Comparison of ENCODE assay signal across 31 cellular contexts in genomic region chr18:70183441-70183840, GRCh38.
"Had no signal": no experiment of that assay in that cellular context is flagged by ENCODE, and none has a peak within 500 bp of the region (broad histone marks: within the 10 kb centered on the region; RNA-seq: fewer than 3 reads in every experiment).

No MANE protein-coding gene starts in this region.

- H3K4me1 Mint-ChIP-seq: WTC11 had no signal

- H3K4me1 ChIP-seq: body of pancreas, pancreas, prostate gland, suprapubic skin had no signal

- H3K27me3 ChIP-seq: body of pancreas, cardiac muscle cell, dorsolateral prefrontal cortex, gastrocnemius medialis, pancreas, suprapubic skin, tibial artery had no signal

- H3K4me3 Mint-ChIP-seq: activated CD4-positive, alpha-beta memory T cell treated with anti-CD3 and anti-CD28 coated beads, Interleukin-2, amount 10 ng/mL, durations not matched to agents 7 days and 5 days; activated CD4-positive, alpha-beta T cell treated with anti-CD3 and anti-CD28 coated beads, Interleukin-2, amount 10 ng/mL, durations not matched to agents 7 days and 5 days; activated naive CD8-positive, alpha-beta T cell; activated T-cell treated with anti-CD3 and anti-CD28 coated beads, Interleukin-2, amount 50 U/mL, for 72 hours; mesothelial cell of epicardium; naive B cell; WTC11 had no signal

- H3K36me3 ChIP-seq: cardiac muscle cell, pancreas, prostate gland had no signal

- ATAC-seq: activated T-cell treated with anti-CD3 and anti-CD28 coated beads, Interleukin-2, amount 50 U/mL, for 72 hours; body of pancreas; gastrocnemius medialis; left cardiac atrium; left ventricle myocardium superior; pancreas; WTC11 had no signal

- H3K27ac Mint-ChIP-seq: activated CD4-positive, alpha-beta memory T cell treated with anti-CD3 and anti-CD28 coated beads, Interleukin-2, amount 10 ng/mL, durations not matched to agents 7 days and 5 days; activated CD4-positive, alpha-beta T cell treated with anti-CD3 and anti-CD28 coated beads, Interleukin-2, amount 10 ng/mL, durations not matched to agents 7 days and 5 days; activated naive CD8-positive, alpha-beta T cell; activated T-cell treated with anti-CD3 and anti-CD28 coated beads, Interleukin-2, amount 50 U/mL, for 72 hours; mesothelial cell of epicardium; naive B cell; WTC11 had no signal

- DNase-seq: activated CD4-positive, alpha-beta memory T cell treated with anti-CD3 and anti-CD28 coated beads, Interleukin-2, amount 10 ng/mL, durations not matched to agents 7 days and 5 days; activated CD4-positive, alpha-beta T cell treated with anti-CD3 and anti-CD28 coated beads for 1 hour; activated CD4-positive, alpha-beta T cell treated with anti-CD3 and anti-CD28 coated beads, Interleukin-2, amount 10 ng/mL, durations not matched to agents 7 days and 5 days; activated effector memory CD4-positive, alpha-beta T cell treated with Interleukin-2 at 50 U/mL for 16 hours; activated naive CD4-positive, alpha-beta T cell treated with Interleukin-2 at 50 U/mL for 16 hours; activated T-cell treated with anti-CD3 and anti-CD28 coated beads, Interleukin-2, amount 50 U/mL, for 72 hours; aorta; body of pancreas; dorsolateral prefrontal cortex; effector memory CD4-positive, alpha-beta T cell; gastrocnemius medialis; head of caudate nucleus; hippocampal formation; left cardiac atrium; left ventricle myocardium superior; naive B cell; pancreas; retina; stimulated activated CD4-positive, alpha-beta T cell treated with anti-CD3 and anti-CD28 coated beads, Interleukin-15, amount 100 ng/mL, for 24 hours; stimulated activated CD4-positive, alpha-beta T cell treated with anti-CD3 and anti-CD28 coated beads, Interleukin-2, amount 100 ng/mL, for 24 hours; stimulated activated naive CD4-positive, alpha-beta T cell; T-helper 2 cell; tibial artery had no signal

- H3K27me3 Mint-ChIP-seq: activated CD4-positive, alpha-beta memory T cell treated with anti-CD3 and anti-CD28 coated beads, Interleukin-2, amount 10 ng/mL, durations not matched to agents 7 days and 5 days; activated CD4-positive, alpha-beta T cell treated with anti-CD3 and anti-CD28 coated beads, Interleukin-2, amount 10 ng/mL, durations not matched to agents 7 days and 5 days; activated naive CD8-positive, alpha-beta T cell; naive B cell had no signal

- H3K4me3 ChIP-seq: body of pancreas, cardiac muscle cell, coronary artery, dorsolateral prefrontal cortex, gastrocnemius medialis, pancreas, prostate gland, smooth muscle cell, suprapubic skin, tibial artery had no signal

- H3K9me3 Mint-ChIP-seq: activated CD4-positive, alpha-beta memory T cell treated with anti-CD3 and anti-CD28 coated beads, Interleukin-2, amount 10 ng/mL, durations not matched to agents 7 days and 5 days; activated CD4-positive, alpha-beta T cell treated with anti-CD3 and anti-CD28 coated beads, Interleukin-2, amount 10 ng/mL, durations not matched to agents 7 days and 5 days; activated T-cell treated with anti-CD3 and anti-CD28 coated beads, Interleukin-2, amount 50 U/mL, for 72 hours; WTC11 had no signal

- H3K27ac ChIP-seq: body of pancreas, cardiac muscle cell, coronary artery, dorsolateral prefrontal cortex, gastrocnemius medialis, pancreas, prostate gland, suprapubic skin, tibial artery had no signal

- H3K9me3 ChIP-seq: body of pancreas, gastrocnemius medialis, pancreas, prostate gland, suprapubic skin, tibial artery had no signal
